Comparison of ENCODE assay signal across 11 cellular contexts in genomic region chr10:63003816-63004453, GRCh38.
A peak's percentile ranks its signal among the peaks of the same experiment; 100 is the strongest.
DNase-seq lines count a peak whose midpoint lies in the region; ATAC-seq and TF ChIP-seq lines count a peak whose summit lies in the region.
"Had no signal": no experiment of that assay in that cellular context is flagged by ENCODE, and none has a peak within 500 bp of the region (broad histone marks: within the 10 kb centered on the region; RNA-seq: fewer than 3 reads in every experiment).

No MANE protein-coding gene starts in this region.

- H3K4me1 ChIP-seq in aorta (ENCODE audit: control insufficient read depth in 1 of 2, insufficient read depth in 2 of 2, low read length in 2 of 2), result no peaks in the 10 kb centered on the region
- H3K4me1 ChIP-seq in vagina, result no peaks in the 10 kb centered on the region

- H3K27me3 ChIP-seq in SU-DHL-6 (ENCODE audit: low read length) (no peaks in the 10 kb centered on the region), aorta (ENCODE audit: control insufficient read depth in 1 of 2, insufficient read depth in 2 of 2, low read length in 1 of 2) (no peaks in the 10 kb centered on the region), vagina (no peaks in the 10 kb centered on the region)

- intact Hi-C loops in aorta (cut with DNase I), result no loop called here
- intact Hi-C loops in vagina (cut with DNase I), result no loop called here

- peak; percentile 3 to 16 for DNase-seq in AML-193 (lab: John Stamatoyannopoulos, UW)
- DNase-seq in left lobe of liver (ENCODE audit: low spot score), result no peak
- DNase-seq in NCI-H748 (lab: John Stamatoyannopoulos, UW; ENCODE audit: unreplicated experiment), result no peak
- DNase-seq in aorta, result no peak
- no peak for DNase-seq in NK-92 (lab: John Stamatoyannopoulos, UW; ENCODE audit: unreplicated experiment)
- DNase-seq in vagina (ENCODE audit: extremely low spot score in 2 of 2), result no peak
- DNase-seq: activated T-cell treated with anti-CD3 and anti-CD28 coated beads, Interleukin-2, amount 50 U/mL, for 24 hours; DMS79; NCI-H1436 treated with DMSO at 0.1 percent for 48 hours had no signal

- TF ChIP-seq POLR2A in vagina (IDR thresholded peaks at IDR 0.05), result no peak

- H3K9me2 ChIP-seq in SU-DHL-6 (replicated peaks; ENCODE audit: insufficient read depth, low read length), result no peaks in the 10 kb centered on the region

- H3K36me3 ChIP-seq in SU-DHL-6 (ENCODE audit: low read length) (no peaks in the 10 kb centered on the region), aorta (ENCODE audit: control insufficient read depth in 1 of 2, insufficient read depth in 2 of 2, low read length in 1 of 2) (no peaks in the 10 kb centered on the region), vagina (no peaks in the 10 kb centered on the region)

- H3K9me3 ChIP-seq in SU-DHL-6 (ENCODE audit: insufficient read depth, low read length), result no peaks in the 10 kb centered on the region
- H3K9me3 ChIP-seq in aorta (ENCODE audit: control insufficient read depth, low read length), result peaks cover 2% of the 10 kb centered on the region
- no peaks in the 10 kb centered on the region for H3K9me3 ChIP-seq in vagina

- no peaks in the 10 kb centered on the region for H3K79me2 ChIP-seq in SU-DHL-6 (ENCODE audit: insufficient read depth, low read length)

- TF ChIP-seq CTCF in GM12875 (IDR thresholded peaks at IDR 0.05; ENCODE audit: borderline replicate concordance, insufficient read depth, low read depth, low read length) (peak; percentile 20; the same call in 1 of the 2 replicates), SU-DHL-6 (IDR thresholded peaks at IDR 0.05; ENCODE audit: insufficient read depth, low read length, poor library complexity, severe bottlenecking) (peak; percentile 16), vagina (IDR thresholded peaks at IDR 0.05) (no peak)

- H3K4me2 ChIP-seq in SU-DHL-6 (ENCODE audit: low read depth, low read length, poor library complexity, severe bottlenecking), result no peak overlapping the region

- H3K27ac ChIP-seq in SU-DHL-6 (ENCODE audit: low read depth, low read length) (no peak overlapping the region), aorta (ENCODE audit: low read depth in 1 of 2, low read length in 2 of 2) (no peak overlapping the region), vagina (no peak overlapping the region)

- H3K9ac ChIP-seq in SU-DHL-6 (ENCODE audit: low read length), result no peak overlapping the region

- no peaks in the 10 kb centered on the region for H4K20me1 ChIP-seq in SU-DHL-6 (ENCODE audit: low read depth, low read length)

- no peak overlapping the region for H2AFZ ChIP-seq in SU-DHL-6 (ENCODE audit: low read depth, low read length, severe bottlenecking)

- ATAC-seq in left lobe of liver, result peak; percentile 52
- no peak for ATAC-seq in aorta (ENCODE audit: low FRiP score)

- WGBS in aorta, 2 donors, result 65 to 77% methylated on average over 5 of the region's 5 CpGs

- no peaks in the 10 kb centered on the region for H3F3A ChIP-seq in SU-DHL-6 (ENCODE audit: insufficient read depth)

- H3K4me3 ChIP-seq in GM12875 (ENCODE audit: low read depth, low read length) (no peak overlapping the region), SU-DHL-6 (ENCODE audit: insufficient read depth, low read length, poor library complexity, severe bottlenecking) (no peak overlapping the region), aorta (ENCODE audit: low read length in 2 of 2) (no peak overlapping the region), vagina (no peak overlapping the region)

Comparison
In these comparisons a context has a peak if more than half of its experiments do, and no peak if none do; other contexts are left out.
1. DNase-seq: peak in AML-193 (2 of 2); none in left lobe of liver (single experiment), NCI-H748 (single experiment), aorta (0 of 2), NK-92 (single experiment) and vagina (0 of 2).
2. CTCF ChIP-seq: peak in GM12875 (single experiment) and SU-DHL-6 (single experiment); none in vagina (0 of 3).